ENCODE assay signal across 9 cellular contexts in genomic region chr22:26364066-26365015, GRCh38.
DNase-seq lines count a peak whose midpoint lies in the region; ATAC-seq lines count a peak whose summit lies in the region.
"Had no signal": no experiment of that assay in that cellular context is flagged by ENCODE, and none has a peak within 500 bp of the region (broad histone marks: within the 10 kb centered on the region; RNA-seq: fewer than 3 reads in every experiment).

No MANE protein-coding gene starts in this region.

- in situ Hi-C loops in ACHN (cut with HindIII; ENCODE audit: low pct_ligation_motif_present, low pct_unique_long_range_greater_than_20kb, low sequenced_read_pairs), result no loop called here

- no peak overlapping the region for H3K4me3 ChIP-seq in trophoblast cell (ENCODE audit: low read depth, low read length)
- H3K4me3 ChIP-seq: skin epidermis had no signal

- H3K27me3 ChIP-seq in trophoblast cell (ENCODE audit: insufficient read depth, low read length), result no peaks in the 10 kb centered on the region

- no peak overlapping the region for H3K14ac ChIP-seq in trophoblast cell (ENCODE audit: low read length)

- H3K79me1 ChIP-seq in trophoblast cell (ENCODE audit: low read length), result no peaks in the 10 kb centered on the region

- WGBS in trophoblast cell (ENCODE audit: extremely low coverage, insufficient coverage, insufficient read length), result no CpG with 5 or more reads among the region's 12 CpGs

- H4K12ac ChIP-seq in trophoblast cell (ENCODE audit: low read depth, low read length), result no peak overlapping the region

- H4K91ac ChIP-seq in trophoblast cell (ENCODE audit: low read depth, low read length), result no peak overlapping the region

- H2BK5ac ChIP-seq in trophoblast cell (ENCODE audit: low read depth, low read length, poor library complexity), result no peak overlapping the region

- H3K27ac ChIP-seq in trophoblast cell (ENCODE audit: low read depth, low read length), result no peak overlapping the region
- H3K27ac ChIP-seq: skin epidermis had no signal

- no peaks in the 10 kb centered on the region for H3K36me3 ChIP-seq in trophoblast cell (ENCODE audit: control insufficient read depth in 1 of 2, insufficient read depth in 2 of 2, low read length in 2 of 2)

- ATAC-seq in GM18867 (IDR thresholded peaks at IDR 0.05; ENCODE audit: unreplicated experiment), result peak; percentile 59
- ATAC-seq in HG03469 (IDR thresholded peaks at IDR 0.05; ENCODE audit: unreplicated experiment), result no peak

- no peak overlapping the region for H2BK120ac ChIP-seq in trophoblast cell (ENCODE audit: insufficient read depth, low read length, poor library complexity)

- DNase-seq in ACHN (peak; percentile 87), M059J (ENCODE audit: low read depth) (peak; percentile 71), RPMI8226 (peak; percentile 79), glomerular endothelial cell (ENCODE audit: extremely low read depth, low read depth, low spot score) (peak; percentile 60), trophoblast cell (peak; percentile 88 to 93)
- DNase-seq in activated effector memory CD4-positive, alpha-beta T cell treated with anti-CD3 and anti-CD28 coated beads, Interleukin-2, amount 50 U/mL, for 16 hours, result peak; percentile 73

- no peak overlapping the region for H3K23ac ChIP-seq in trophoblast cell (ENCODE audit: low read length)

- H2AK5ac ChIP-seq in trophoblast cell (ENCODE audit: low read length), result no peak overlapping the region

- H3K18ac ChIP-seq in trophoblast cell (ENCODE audit: low read length), result no peak overlapping the region

- H2BK12ac ChIP-seq in trophoblast cell (ENCODE audit: low read length), result no peak overlapping the region

- no peaks in the 10 kb centered on the region for H3K4me1 ChIP-seq in trophoblast cell (ENCODE audit: control insufficient read depth in 1 of 2, insufficient read depth in 2 of 2, low read length in 2 of 2)

- no peaks in the 10 kb centered on the region for H3K79me2 ChIP-seq in trophoblast cell (ENCODE audit: control insufficient read depth, insufficient read depth, low read length, poor library complexity)

- H2AFZ ChIP-seq in trophoblast cell (ENCODE audit: insufficient read depth, low read length, poor library complexity), result no peak overlapping the region

- no peak overlapping the region for H3K9ac ChIP-seq in trophoblast cell (ENCODE audit: low read length)

- H3K4me2 ChIP-seq in trophoblast cell (ENCODE audit: low read length), result no peak overlapping the region

- no peaks in the 10 kb centered on the region for H3K9me3 ChIP-seq in trophoblast cell (ENCODE audit: insufficient read depth, low read depth, low read length)

- H3K4ac ChIP-seq in trophoblast cell (ENCODE audit: low read depth, low read length), result no peak overlapping the region

- no peak overlapping the region for H4K8ac ChIP-seq in trophoblast cell (ENCODE audit: low read depth, low read length)
